26 cellular contexts compared by ENCODE assay signal in the genomic region with DNA sequence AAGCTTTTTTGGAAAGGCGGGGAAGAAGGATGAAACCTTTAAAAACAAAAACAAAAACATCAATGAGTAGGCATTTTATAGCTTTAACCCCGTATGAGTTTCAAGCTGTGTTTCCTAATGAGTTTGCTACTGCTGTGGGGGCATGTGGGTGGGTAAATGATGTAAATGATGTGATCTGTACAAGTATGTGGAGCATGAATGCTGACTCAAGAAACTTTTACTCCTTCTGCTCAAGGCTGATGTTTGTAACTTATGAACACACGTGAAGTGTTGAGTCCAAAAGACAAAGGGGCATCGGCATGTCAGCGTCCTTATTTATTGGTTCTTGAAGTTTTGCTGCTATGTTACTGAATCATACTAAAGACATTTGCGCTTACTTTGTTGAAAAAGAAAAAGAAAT.
"Had no signal": no experiment of that assay in that cellular context is flagged by ENCODE, and none has a peak within 500 bp of the region (broad histone marks: within the 10 kb centered on the region; RNA-seq: fewer than 3 reads in every experiment).

No MANE protein-coding gene starts in this region.

- H3K36me3 ChIP-seq: gastrocnemius medialis, ovary, prostate gland, upper lobe of right lung had no signal

- H3K4me3 ChIP-seq: gastrocnemius medialis, ovary, prostate gland, upper lobe of right lung had no signal

- H3K27me3 ChIP-seq: gastrocnemius medialis, ovary, upper lobe of right lung had no signal

- H3K4me1 Mint-ChIP-seq: activated B cell treated with CpG ODN at 0.5 μM for 24 hours; activated CD4-positive, alpha-beta T cell treated with anti-CD3 and anti-CD28 coated beads for 36 hours; activated naive CD8-positive, alpha-beta T cell treated with anti-CD3 and anti-CD28 coated beads, Interleukin-2, amount 10 ng/mL, durations not matched to agents 7 days and 5 days had no signal

- H3K36me3 Mint-ChIP-seq: activated naive CD8-positive, alpha-beta T cell treated with anti-CD3 and anti-CD28 coated beads, Interleukin-2, amount 10 ng/mL, durations not matched to agents 7 days and 5 days; natural killer cell treated with Interleukin-12 subunit alpha and Interleukin-12 subunit beta and Interleukin-15 and Interleukin-18, amount 100 ng/mL, for 72 hours had no signal

- H3K4me1 ChIP-seq: prostate gland, upper lobe of right lung had no signal

- ATAC-seq: activated CD4-positive, alpha-beta T cell treated with anti-CD3 and anti-CD28 coated beads for 36 hours; activated T-cell treated with anti-CD3 and anti-CD28 coated beads, Interleukin-2, amount 50 U/mL, for 4 hours; effector memory CD8-positive, alpha-beta T cell; esophagus mucosa; gastrocnemius medialis; left cardiac atrium; natural killer cell treated with Interleukin-12 subunit alpha and Interleukin-12 subunit beta and Interleukin-15 and Interleukin-18, amount 100 ng/mL, for 72 hours; stimulated activated naive CD8-positive, alpha-beta T cell treated with anti-CD3 and anti-CD28 coated beads, Interleukin-15, Interleukin-2, amounts not matched to agents 100 U/mL and 50 U/mL, for 24 hours; upper lobe of right lung had no signal

- DNase-seq: activated B cell treated with CpG ODN at 0.5 μM for 24 hours; activated CD4-positive, alpha-beta T cell treated with anti-CD3 and anti-CD28 coated beads for 36 hours; activated CD4-positive, alpha-beta T cell treated with anti-CD3 and anti-CD28 coated beads, Interleukin-2, amount 50 U/mL, for 4 hours; activated CD8-positive, alpha-beta memory T cell treated with anti-CD3 and anti-CD28 coated beads, Interleukin-2, amount 50 U/mL, for 48 hours; activated effector memory CD4-positive, alpha-beta T cell treated with Interleukin-2 at 50 U/mL for 16 hours; activated naive CD4-positive, alpha-beta T cell treated with anti-CD3 and anti-CD28 coated beads for 36 hours; activated naive CD8-positive, alpha-beta T cell treated with anti-CD3 and anti-CD28 coated beads, Interleukin-2, amount 10 ng/mL, durations not matched to agents 7 days and 5 days; activated T-cell treated with anti-CD3 and anti-CD28 coated beads, Interleukin-2, amount 50 U/mL, for 4 hours; amygdala; dermis blood vessel endothelial cell; effector memory CD8-positive, alpha-beta T cell; gastrocnemius medialis; hypothalamus; islet precursor cell; left cardiac atrium; midbrain; ovary; stimulated activated CD4-positive, alpha-beta T cell treated with anti-CD3 and anti-CD28 coated beads, Interleukin-12 subunit alpha, Interleukin-12 subunit beta, amount 100 ng/mL, for 4 hours; stimulated activated CD4-positive, alpha-beta T cell treated with anti-CD3 and anti-CD28 coated beads, Interleukin-4, amount 100 ng/mL, for 4 hours; stimulated activated naive CD8-positive, alpha-beta T cell treated with anti-CD3 and anti-CD28 coated beads, Interleukin-15, Interleukin-2, amounts not matched to agents 100 U/mL and 50 U/mL, for 24 hours; T-helper 1 cell; upper lobe of right lung had no signal

- H3K9me3 Mint-ChIP-seq: activated B cell treated with CpG ODN at 0.5 μM for 24 hours; activated naive CD4-positive, alpha-beta T cell treated with anti-CD3 and anti-CD28 coated beads for 36 hours; activated naive CD8-positive, alpha-beta T cell treated with anti-CD3 and anti-CD28 coated beads, Interleukin-2, amount 10 ng/mL, durations not matched to agents 7 days and 5 days; activated T-cell treated with anti-CD3 and anti-CD28 coated beads, Interleukin-2, amount 50 U/mL, for 4 hours; effector memory CD8-positive, alpha-beta T cell; natural killer cell treated with Interleukin-12 subunit alpha and Interleukin-12 subunit beta and Interleukin-15 and Interleukin-18, amount 100 ng/mL, for 72 hours had no signal

- H3K27me3 Mint-ChIP-seq: activated B cell treated with CpG ODN at 0.5 μM for 24 hours; activated CD4-positive, alpha-beta T cell treated with anti-CD3 and anti-CD28 coated beads for 36 hours; activated naive CD8-positive, alpha-beta T cell treated with anti-CD3 and anti-CD28 coated beads, Interleukin-2, amount 10 ng/mL, durations not matched to agents 7 days and 5 days; effector memory CD8-positive, alpha-beta T cell had no signal

- H3K27ac Mint-ChIP-seq: activated B cell treated with CpG ODN at 0.5 μM for 24 hours; activated CD4-positive, alpha-beta T cell treated with anti-CD3 and anti-CD28 coated beads for 36 hours; activated naive CD4-positive, alpha-beta T cell treated with anti-CD3 and anti-CD28 coated beads for 36 hours; activated naive CD8-positive, alpha-beta T cell treated with anti-CD3 and anti-CD28 coated beads, Interleukin-2, amount 10 ng/mL, durations not matched to agents 7 days and 5 days; effector memory CD8-positive, alpha-beta T cell; natural killer cell treated with Interleukin-12 subunit alpha and Interleukin-12 subunit beta and Interleukin-15 and Interleukin-18, amount 100 ng/mL, for 72 hours had no signal

- H3K27ac ChIP-seq: gastrocnemius medialis, ovary, prostate gland, upper lobe of right lung had no signal

- H3K4me3 Mint-ChIP-seq: activated B cell treated with CpG ODN at 0.5 μM for 24 hours; activated CD4-positive, alpha-beta T cell treated with anti-CD3 and anti-CD28 coated beads for 36 hours; activated naive CD4-positive, alpha-beta T cell treated with anti-CD3 and anti-CD28 coated beads for 36 hours; activated naive CD8-positive, alpha-beta T cell treated with anti-CD3 and anti-CD28 coated beads, Interleukin-2, amount 10 ng/mL, durations not matched to agents 7 days and 5 days; activated T-cell treated with anti-CD3 and anti-CD28 coated beads, Interleukin-2, amount 50 U/mL, for 4 hours; brain; effector memory CD8-positive, alpha-beta T cell; natural killer cell treated with Interleukin-12 subunit alpha and Interleukin-12 subunit beta and Interleukin-15 and Interleukin-18, amount 100 ng/mL, for 72 hours had no signal

- H3K9me3 ChIP-seq: gastrocnemius medialis, ovary, prostate gland, upper lobe of right lung had no signal
